ENCODE assay signal across 1 cellular context in the genomic region with DNA sequence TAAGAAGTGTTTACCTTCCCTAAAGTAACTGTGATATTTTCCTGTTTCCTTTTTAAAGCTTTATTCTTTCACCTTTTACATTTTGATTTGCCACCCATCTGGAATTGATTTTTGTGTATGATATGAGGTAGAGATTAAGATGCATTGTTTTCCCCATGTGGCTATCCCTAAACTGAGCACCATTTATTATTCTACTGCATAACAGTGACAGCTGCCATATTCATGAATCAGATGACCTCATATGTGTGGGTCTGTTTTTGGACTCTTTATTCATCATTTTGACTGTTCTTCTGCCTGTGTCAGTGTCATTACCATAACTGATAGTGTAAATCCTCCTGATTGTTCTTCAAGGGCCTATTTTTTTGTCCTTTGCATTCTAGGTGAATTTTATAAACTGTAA.
TF ChIP-seq lines count a peak whose summit lies in the region.

No MANE protein-coding gene starts in this region.

TF ChIP-seq in HEK293, 187 proteins besides CTCF, POLR2A, EP300 and RAD21 (continued from another document):
- TF ChIP-seq, protein P1, sequence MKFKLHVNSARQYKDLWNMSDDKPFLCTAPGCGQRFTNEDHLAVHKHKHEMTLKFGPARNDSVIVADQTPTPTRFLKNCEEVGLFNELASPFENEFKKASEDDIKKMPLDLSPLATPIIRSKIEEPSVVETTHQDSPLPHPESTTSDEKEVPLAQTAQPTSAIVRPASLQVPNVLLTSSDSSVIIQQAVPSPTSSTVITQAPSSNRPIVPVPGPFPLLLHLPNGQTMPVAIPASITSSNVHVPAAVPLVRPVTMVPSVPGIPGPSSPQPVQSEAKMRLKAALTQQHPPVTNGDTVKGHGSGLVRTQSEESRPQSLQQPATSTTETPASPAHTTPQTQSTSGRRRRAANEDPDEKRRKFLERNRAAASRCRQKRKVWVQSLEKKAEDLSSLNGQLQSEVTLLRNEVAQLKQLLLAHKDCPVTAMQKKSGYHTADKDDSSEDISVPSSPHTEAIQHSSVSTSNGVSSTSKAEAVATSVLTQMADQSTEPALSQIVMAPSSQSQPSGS (tag by site-specific recombination; IDR thresholded peaks at IDR 0.05; ENCODE audit: low read depth) = 0 out of 2 replicates have a peak, but pooled peaks have one; percentile 52
- TF ChIP-seq ZNF132 (tag by site-specific recombination; IDR thresholded peaks at IDR 0.05; ENCODE audit: borderline replicate concordance) (no peak), ZNF558 (tag by site-specific recombination; IDR thresholded peaks at IDR 0.05) (no peak), ZNF292 (tag by site-specific recombination; IDR thresholded peaks at IDR 0.05; ENCODE audit: borderline replicate concordance, low read depth) (no peak), ZNF549 (tag by site-specific recombination; IDR thresholded peaks at IDR 0.05) (peak; percentile 47; the same call in 1 of the 2 replicates), ZNF133 (tag by site-specific recombination; IDR thresholded peaks at IDR 0.05) (no peak), ZBTB20 (tag by site-specific recombination; IDR thresholded peaks at IDR 0.05) (no peak), FEZF1 (tag by site-specific recombination; IDR thresholded peaks at IDR 0.05) (no peak)
- TF ChIP-seq, protein P2, sequence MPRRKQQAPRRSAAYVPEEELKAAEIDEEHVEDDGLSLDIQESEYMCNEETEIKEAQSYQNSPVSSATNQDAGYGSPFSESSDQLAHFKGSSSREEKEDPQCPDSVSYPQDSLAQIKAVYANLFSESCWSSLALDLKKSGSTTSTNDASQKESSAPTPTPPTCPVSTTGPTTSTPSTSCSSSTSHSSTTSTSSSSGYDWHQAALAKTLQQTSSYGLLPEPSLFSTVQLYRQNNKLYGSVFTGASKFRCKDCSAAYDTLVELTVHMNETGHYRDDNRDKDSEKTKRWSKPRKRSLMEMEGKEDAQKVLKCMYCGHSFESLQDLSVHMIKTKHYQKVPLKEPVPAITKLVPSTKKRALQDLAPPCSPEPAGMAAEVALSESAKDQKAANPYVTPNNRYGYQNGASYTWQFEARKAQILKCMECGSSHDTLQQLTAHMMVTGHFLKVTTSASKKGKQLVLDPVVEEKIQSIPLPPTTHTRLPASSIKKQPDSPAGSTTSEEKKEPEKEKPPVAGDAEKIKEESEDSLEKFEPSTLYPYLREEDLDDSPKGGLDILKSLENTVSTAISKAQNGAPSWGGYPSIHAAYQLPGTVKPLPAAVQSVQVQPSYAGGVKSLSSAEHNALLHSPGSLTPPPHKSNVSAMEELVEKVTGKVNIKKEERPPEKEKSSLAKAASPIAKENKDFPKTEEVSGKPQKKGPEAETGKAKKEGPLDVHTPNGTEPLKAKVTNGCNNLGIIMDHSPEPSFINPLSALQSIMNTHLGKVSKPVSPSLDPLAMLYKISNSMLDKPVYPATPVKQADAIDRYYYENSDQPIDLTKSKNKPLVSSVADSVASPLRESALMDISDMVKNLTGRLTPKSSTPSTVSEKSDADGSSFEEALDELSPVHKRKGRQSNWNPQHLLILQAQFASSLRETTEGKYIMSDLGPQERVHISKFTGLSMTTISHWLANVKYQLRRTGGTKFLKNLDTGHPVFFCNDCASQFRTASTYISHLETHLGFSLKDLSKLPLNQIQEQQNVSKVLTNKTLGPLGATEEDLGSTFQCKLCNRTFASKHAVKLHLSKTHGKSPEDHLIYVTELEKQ (tag by site-specific recombination; IDR thresholded peaks at IDR 0.05; ENCODE audit: borderline replicate concordance) = 0 out of 2 replicates have a peak, but pooled peaks have one; percentile 24
- TF ChIP-seq, protein P3, sequence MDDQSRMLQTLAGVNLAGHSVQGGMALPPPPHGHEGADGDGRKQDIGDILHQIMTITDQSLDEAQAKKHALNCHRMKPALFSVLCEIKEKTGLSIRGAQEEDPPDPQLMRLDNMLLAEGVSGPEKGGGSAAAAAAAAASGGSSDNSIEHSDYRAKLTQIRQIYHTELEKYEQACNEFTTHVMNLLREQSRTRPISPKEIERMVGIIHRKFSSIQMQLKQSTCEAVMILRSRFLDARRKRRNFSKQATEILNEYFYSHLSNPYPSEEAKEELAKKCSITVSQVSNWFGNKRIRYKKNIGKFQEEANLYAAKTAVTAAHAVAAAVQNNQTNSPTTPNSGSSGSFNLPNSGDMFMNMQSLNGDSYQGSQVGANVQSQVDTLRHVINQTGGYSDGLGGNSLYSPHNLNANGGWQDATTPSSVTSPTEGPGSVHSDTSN (CRISPR knock-in tag; IDR thresholded peaks at IDR 0.05) = no peak
